In the genomic region with DNA sequence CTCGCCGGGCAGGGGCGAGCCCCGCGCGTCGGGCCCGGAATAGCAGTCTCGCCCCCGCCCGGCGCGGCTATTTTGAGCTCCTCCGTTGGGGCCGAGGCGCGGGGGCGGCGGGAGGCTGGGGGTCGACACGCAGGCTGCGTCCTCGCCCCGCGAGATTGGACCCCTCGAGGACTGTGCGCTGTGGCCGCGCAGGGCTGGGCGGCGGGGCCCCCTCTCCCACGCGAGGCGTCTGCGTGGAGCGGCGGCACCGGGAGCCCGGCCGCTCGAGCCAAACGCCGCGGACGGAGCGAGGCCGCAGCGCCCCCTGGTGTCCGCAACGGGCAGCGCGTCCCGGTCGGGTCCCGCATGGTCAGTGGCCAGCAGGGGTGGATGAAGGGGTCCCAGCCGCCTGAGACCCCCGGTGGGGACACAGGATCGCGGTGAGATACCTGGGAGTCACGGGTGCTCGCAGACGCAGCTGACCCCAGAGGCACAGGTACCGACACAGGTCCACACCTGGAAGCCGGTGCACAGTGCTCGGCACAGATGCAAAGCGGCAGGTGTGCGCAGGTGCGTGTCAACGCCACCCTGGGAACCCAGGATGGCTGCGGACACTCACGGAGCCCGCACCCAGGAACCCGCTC, we compare ENCODE assay signal across 8 cellular contexts. TPM values are rescaled to one million over a fixed set of nuclear protein-coding genes. Genes with fewer than 3 reads are reported as not detected.
DNase-seq lines count a peak whose midpoint lies in the region; ATAC-seq and TF ChIP-seq lines count a peak whose summit lies in the region.

No MANE protein-coding gene starts in this region.

- no peaks in the 10 kb centered on the region for H3K27me3 ChIP-seq in OCI-LY1 (ENCODE audit: insufficient read depth, low read length)
- H3K27me3 ChIP-seq in neuron (ENCODE audit: insufficient read depth, low read length) = no peaks in the 10 kb centered on the region
- H3K27me3 ChIP-seq in aorta (ENCODE audit: control insufficient read depth in 1 of 2, insufficient read depth in 2 of 2, low read length in 1 of 2) = no peaks in the 10 kb centered on the region

- H3K9me3 ChIP-seq in OCI-LY1 (ENCODE audit: low read length) (no peaks in the 10 kb centered on the region), neuron (ENCODE audit: low read length) (no peaks in the 10 kb centered on the region), aorta (ENCODE audit: control insufficient read depth, low read length) (no peaks in the 10 kb centered on the region)

- DNase-seq in activated effector memory CD4-positive, alpha-beta T cell treated with Interleukin-2 at 50 U/mL for 16 hours = peak; percentile 68
- no peak for DNase-seq in fibroblast of villous mesenchyme (ENCODE audit: low read depth)
- peak; percentile 82 to 95 for DNase-seq in aorta
- no peak for DNase-seq in NCI-H2171 (lab: John Stamatoyannopoulos, UW)

- peaks cover 24% of the 10 kb centered on the region for H3K36me3 ChIP-seq in OCI-LY1 (ENCODE audit: insufficient read depth, low read length)
- H3K36me3 ChIP-seq in neuron (ENCODE audit: insufficient read depth, low read length) = peaks cover 19% of the 10 kb centered on the region
- no peaks in the 10 kb centered on the region for H3K36me3 ChIP-seq in aorta (ENCODE audit: control insufficient read depth in 1 of 2, insufficient read depth in 2 of 2, low read length in 1 of 2)

- H3K4me1 ChIP-seq in OCI-LY1 (ENCODE audit: insufficient read depth, low read length, severe bottlenecking) = peaks cover 82% of the 10 kb centered on the region
- peaks cover 79% of the 10 kb centered on the region for H3K4me1 ChIP-seq in neuron (ENCODE audit: insufficient read depth, low read length)
- H3K4me1 ChIP-seq in aorta (ENCODE audit: control insufficient read depth in 1 of 2, insufficient read depth in 2 of 2, low read length in 2 of 2) = no peaks in the 10 kb centered on the region

- intact Hi-C loops in aorta (cut with DNase I) = loop anchor here (1.0 to 2.0 kb wide), 3 partner anchors 19 to 52 kb away; a partner anchor contains a TSS

- H3K4me2 ChIP-seq in OCI-LY1 (ENCODE audit: low read length) = peak overlapping the region; percentile 64

- H3K4me3 ChIP-seq in GM12875 (ENCODE audit: low read depth, low read length) (peak overlapping the region; percentile 44), OCI-LY1 (ENCODE audit: low read depth, low read length, poor library complexity, severe bottlenecking) (peak overlapping the region; percentile 93), fibroblast of villous mesenchyme (ENCODE audit: low read depth, low read length) (peak overlapping the region; percentile 63), neuron (ENCODE audit: low read length) (peak overlapping the region; percentile 36), aorta (ENCODE audit: low read length in 2 of 2) (peak overlapping the region in 1 of 2 donors; percentile 7)

- H3K9ac ChIP-seq in OCI-LY1 (ENCODE audit: low read length) = peak overlapping the region; percentile 49; the same call in 1 of the 2 replicates

- peak; percentile 9 for ATAC-seq in HG02840 (IDR thresholded peaks at IDR 0.05; ENCODE audit: low FRiP score, unreplicated experiment)
- ATAC-seq in aorta (ENCODE audit: low FRiP score) = peak; percentile 47

- 1% methylated on average over 62 to 73 of the region's 73 CpGs for WGBS in aorta, 2 donors

- H3F3A ChIP-seq in OCI-LY1 (ENCODE audit: insufficient read depth, low read length) = 0 out of 2 replicates have a peak, but pooled peaks cover 5% of the 10 kb centered on the region

- H2AFZ ChIP-seq in OCI-LY1 (ENCODE audit: low read length) (no peak overlapping the region), neuron (ENCODE audit: low read depth, low read length) (no peak overlapping the region)

- H3K27ac ChIP-seq in OCI-LY1 (ENCODE audit: low read depth, low read length, poor library complexity, severe bottlenecking) (peak overlapping the region; percentile 89), aorta (ENCODE audit: low read depth in 1 of 2, low read length in 2 of 2) (peak overlapping the region in 1 of 2 donors; percentile 55)

- TF ChIP-seq CTCF in GM12875 (IDR thresholded peaks at IDR 0.05; ENCODE audit: borderline replicate concordance, insufficient read depth, low read depth, low read length) (peak; percentile 94), OCI-LY1 (IDR thresholded peaks at IDR 0.05; ENCODE audit: low read length) (peak; percentile 89), fibroblast of villous mesenchyme (IDR thresholded peaks at IDR 0.05; ENCODE audit: insufficient read depth, low read depth, low read length) (peak; percentile 75)

- no peaks in the 10 kb centered on the region for H3K9me2 ChIP-seq in OCI-LY1 (ENCODE audit: low read depth, low read length)

- no peaks in the 10 kb centered on the region for H4K20me1 ChIP-seq in OCI-LY1 (ENCODE audit: insufficient read depth, low read length)

- H3K79me2 ChIP-seq in OCI-LY1 (ENCODE audit: insufficient read depth, low read length) = peaks cover 16% of the 10 kb centered on the region

RNA-seq across cellular contexts. Expression of a gene that starts 2.2 kb away (rescaled TPM):
- total RNA-seq in fibroblast of villous mesenchyme (85.5 and 140 TPM in 2 replicates), aorta (100 to 1,000 TPM; 391 to 397 TPM)
- 1,000 to 10,000 TPM in 1 of 2 donors, 100 to 1,000 TPM in 1; 252 to 1,634 TPM for polyA plus RNA-seq in aorta

RNA-seq across cellular contexts. Expression of a gene that starts 8.4 kb away (rescaled TPM):
- 17.3 and 21.9 TPM in 2 replicates for total RNA-seq in fibroblast of villous mesenchyme
- 10 to 100 TPM; 21.9 to 23.3 TPM for total RNA-seq in aorta
- polyA plus RNA-seq in aorta = 10 to 100 TPM; 43.8 to 68.8 TPM

RNA-seq across cellular contexts. Expression of a gene that starts 18.5 kb away (rescaled TPM):
- total RNA-seq in fibroblast of villous mesenchyme = 14.2 and 15.5 TPM in 2 replicates
- total RNA-seq in aorta = 100 to 1,000 TPM; 112 to 121 TPM
- 10 to 100 TPM; 11.8 to 27.4 TPM for polyA plus RNA-seq in aorta

RNA-seq across cellular contexts. Expression of a gene that starts 18.7 kb away (rescaled TPM):
- total RNA-seq in fibroblast of villous mesenchyme (not detected in 2 replicates), aorta (not detected)
- polyA plus RNA-seq in aorta = 1 to 10 TPM in 1 of 2 donors, not detected in 1; 2.8 TPM

RNA-seq across cellular contexts. Expression of a gene that starts 25.4 kb away (rescaled TPM):
- total RNA-seq in fibroblast of villous mesenchyme = 12.1 and 15.1 TPM in 2 replicates
- total RNA-seq in aorta = 100 to 1,000 TPM in 1 of 2 donors, 10 to 100 TPM in 1; 92.8 to 102 TPM
- 100 to 1,000 TPM; 131 to 164 TPM for polyA plus RNA-seq in aorta

Comparison
In these comparisons a context has a peak if more than half of its experiments do, and no peak if none do; other contexts are left out.
1. DNase-seq: peak in activated effector memory CD4-positive, alpha-beta T cell treated with Interleukin-2 at 50 U/mL for 16 hours (single experiment) and aorta (2 of 2); none in fibroblast of villous mesenchyme (single experiment) and NCI-H2171 (single experiment).
2. Peak in every context shown above with its lines, with median percentiles within 50 percentile points of each other: CTCF ChIP-seq.